8 cellular contexts compared by ENCODE assay signal in genomic region chr3:51706788-51707731, GRCh38. TPM values are rescaled to one million over a fixed set of nuclear protein-coding genes. Genes with fewer than 3 reads are reported as not detected.
DNase-seq lines count a peak whose midpoint lies in the region; ATAC-seq and TF ChIP-seq lines count a peak whose summit lies in the region.

TSS of gene GRM2 (plus strand) at chr3:51707068. CDS start at chr3:51708984, 1,916 bp downstream.

- no peaks in the 10 kb centered on the region for H3K9me3 ChIP-seq in stomach smooth muscle (ENCODE audit: control insufficient read depth in 2 of 2, low read length in 2 of 2)

- no peak within 1 kb of the TSS for H3K9ac ChIP-seq in stomach smooth muscle (ENCODE audit: low read length in 2 of 2)

- in situ Hi-C loops in SK-MEL-5 (cut with HindIII; ENCODE audit: low pct_unique_long_range_greater_than_20kb, low sequenced_read_pairs): no loop called here

- DNase-seq in ELF-1 (ENCODE audit: low read depth, low spot score) (peak; percentile 86), SK-MEL-5 (ENCODE audit: low read depth, low spot score) (peak; percentile 45), ecto neural progenitor cell (ENCODE audit: low spot score) (peak; percentile 96), left kidney (ENCODE audit: low read depth, low spot score) (peak; percentile 98), SW 1271 (lab: John Stamatoyannopoulos, UW) (no peak)

- H3K36me3 ChIP-seq in stomach smooth muscle (ENCODE audit: control insufficient read depth in 2 of 2, insufficient read depth in 2 of 2, low read length in 2 of 2): peaks cover 4 to 18% of the 10 kb centered on the region in 2 donors

- no peak for TF ChIP-seq CTCF in 22Rv1 (IDR thresholded peaks at IDR 0.05)

- H3K27me3 ChIP-seq in stomach smooth muscle (ENCODE audit: control insufficient read depth in 1 of 2, insufficient read depth in 2 of 2, low read length in 2 of 2): peaks cover 0 to 12% of the 10 kb centered on the region in 2 donors

- H3K4me3 ChIP-seq in stomach smooth muscle (ENCODE audit: low read length in 2 of 2): peak within 1 kb of the TSS; percentile 31 to 58

- H3K27ac ChIP-seq in 22Rv1 (0 out of 2 replicates have a peak within 1 kb of the TSS, but pooled peaks have one; percentile 4), stomach smooth muscle (ENCODE audit: low read length) (no peak within 1 kb of the TSS)

- peaks cover 5% of the 10 kb centered on the region for H3K4me1 ChIP-seq in stomach smooth muscle (ENCODE audit: control insufficient read depth, insufficient read depth, low read length)

- no peak for ATAC-seq in HG02759 (IDR thresholded peaks at IDR 0.05; ENCODE audit: unreplicated experiment)

RNA-seq across cellular contexts. Expression of gene GRM2, which starts in this region (rescaled TPM):
- total RNA-seq in SK-MEL-5 (2014; rRNA removed; shearing (Covaris generic)): not detected in 2 replicates
- polyA plus RNA-seq in SK-MEL-5 (2015; cell fraction: cytosol; rRNA removed): not detected in 2 replicates
- 2.1 TPM in 1 of 2 replicates, not detected in the other for polyA plus RNA-seq in SK-MEL-5 (2015; cell fraction: nucleus; rRNA removed)

Comparison
In these comparisons a context has a peak if more than half of its experiments do, and no peak if none do; other contexts are left out.
1. DNase-seq: peak in ELF-1 (single experiment), SK-MEL-5 (single experiment), ecto neural progenitor cell (single experiment) and left kidney (single experiment); none in SW 1271 (0 of 2).